1 cellular context compared by ENCODE assay signal in the genomic region with DNA sequence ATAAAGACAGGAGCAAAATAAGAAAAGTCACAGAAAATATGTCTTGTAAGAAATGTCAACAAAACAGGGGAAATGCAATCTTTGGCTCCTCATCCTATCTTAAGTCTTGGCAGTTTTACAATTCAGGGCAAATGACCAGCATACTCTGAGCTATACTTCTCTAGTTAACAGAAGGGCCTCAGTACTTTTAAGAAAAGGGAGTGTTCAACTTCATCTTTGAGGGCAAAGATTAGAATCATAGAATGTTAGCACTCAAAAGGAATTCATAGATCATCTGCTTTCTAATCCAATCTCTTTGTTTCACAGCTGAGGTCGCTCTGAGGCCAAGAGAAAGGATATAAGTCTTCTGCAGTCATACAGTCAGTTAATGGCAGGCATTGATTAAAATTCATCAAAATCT.
TF ChIP-seq lines count a peak whose summit lies in the region.

No MANE protein-coding gene starts in this region.

TF ChIP-seq in IMR-90, 13 proteins besides CTCF, POLR2A, EP300 and RAD21 (continued from another document):
- TF ChIP-seq, protein P1, sequence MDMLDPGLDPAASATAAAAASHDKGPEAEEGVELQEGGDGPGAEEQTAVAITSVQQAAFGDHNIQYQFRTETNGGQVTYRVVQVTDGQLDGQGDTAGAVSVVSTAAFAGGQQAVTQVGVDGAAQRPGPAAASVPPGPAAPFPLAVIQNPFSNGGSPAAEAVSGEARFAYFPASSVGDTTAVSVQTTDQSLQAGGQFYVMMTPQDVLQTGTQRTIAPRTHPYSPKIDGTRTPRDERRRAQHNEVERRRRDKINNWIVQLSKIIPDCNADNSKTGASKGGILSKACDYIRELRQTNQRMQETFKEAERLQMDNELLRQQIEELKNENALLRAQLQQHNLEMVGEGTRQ (IDR thresholded peaks at IDR 0.05; ENCODE audit: low read depth, low read length), result no peak
- TF ChIP-seq RCOR1 (IDR thresholded peaks at IDR 0.05; ENCODE audit: insufficient replicate concordance, low read length) (no peak), BHLHE40 (IDR thresholded peaks at IDR 0.05; ENCODE audit: low read depth, low read length) (no peak), CEBPB (IDR thresholded peaks at IDR 0.05; ENCODE audit: low read depth, low read length) (no peak), MXI1 (IDR thresholded peaks at IDR 0.05; ENCODE audit: borderline replicate concordance, low read depth, low read length) (no peak), SMC3 (IDR thresholded peaks at IDR 0.05; ENCODE audit: low read depth, low read length) (no peak)
